ENCODE assay signal across 29 cellular contexts in genomic region chr10:100775866-100776265, GRCh38. TPM values are rescaled to one million over a fixed set of nuclear protein-coding genes. Genes with fewer than 3 reads are reported as not detected.
"Had no signal": no experiment of that assay in that cellular context is flagged by ENCODE, and none has a peak within 500 bp of the region (broad histone marks: within the 10 kb centered on the region; RNA-seq: fewer than 3 reads in every experiment).

No MANE protein-coding gene starts in this region.

- H3K4me1 ChIP-seq: ascending aorta, esophagus muscularis mucosa, foreskin keratinocyte, gastrocnemius medialis had no signal

- H3K27ac ChIP-seq: ascending aorta, brain microvascular endothelial cell, esophagus muscularis mucosa, foreskin keratinocyte, gastrocnemius medialis had no signal

- ATAC-seq: activated naive CD4-positive, alpha-beta T cell treated with anti-CD3 and anti-CD28 coated beads, Interleukin-2, amount 50 U/mL, for 72 hours; activated T-cell treated with anti-CD3 and anti-CD28 coated beads, Interleukin-2, amount 50 U/mL, for 72 hours; effector memory CD8-positive, alpha-beta T cell; foreskin keratinocyte; gastrocnemius medialis had no signal

- H3K4me3 ChIP-seq: ascending aorta, esophagus muscularis mucosa, gastrocnemius medialis had no signal

- H3K36me3 ChIP-seq: ascending aorta, brain microvascular endothelial cell, esophagus muscularis mucosa, gastrocnemius medialis had no signal

- H3K4me1 Mint-ChIP-seq: activated CD4-positive, alpha-beta memory T cell treated with anti-CD3 and anti-CD28 coated beads, Interleukin-2, amount 10 ng/mL, durations not matched to agents 7 days and 5 days; activated CD4-positive, alpha-beta T cell treated with anti-CD3 and anti-CD28 coated beads, Interleukin-2, amount 10 ng/mL, durations not matched to agents 7 days and 5 days; activated naive CD4-positive, alpha-beta T cell treated with anti-CD3 and anti-CD28 coated beads, Interleukin-2, amount 10 ng/mL, durations not matched to agents 7 days and 5 days; activated naive CD8-positive, alpha-beta T cell treated with anti-CD3 and anti-CD28 coated beads, Interleukin-2, amount 10 ng/mL, durations not matched to agents 7 days and 5 days had no signal

- H3K36me3 Mint-ChIP-seq: activated naive CD4-positive, alpha-beta T cell treated with anti-CD3 and anti-CD28 coated beads, Interleukin-2, amount 10 ng/mL, durations not matched to agents 7 days and 5 days; activated naive CD4-positive, alpha-beta T cell treated with anti-CD3 and anti-CD28 coated beads, Interleukin-2, amount 50 U/mL, for 72 hours; activated naive CD8-positive, alpha-beta T cell treated with anti-CD3 and anti-CD28 coated beads, Interleukin-2, amount 10 ng/mL, durations not matched to agents 7 days and 5 days had no signal

- DNase-seq: activated CD4-positive, alpha-beta memory T cell treated with anti-CD3 and anti-CD28 coated beads, Interleukin-2, amount 10 ng/mL, durations not matched to agents 7 days and 5 days; activated CD4-positive, alpha-beta T cell treated with anti-CD3 and anti-CD28 coated beads for 1 hour; activated CD4-positive, alpha-beta T cell treated with anti-CD3 and anti-CD28 coated beads for 4 hours; activated CD4-positive, alpha-beta T cell treated with anti-CD3 and anti-CD28 coated beads, Interleukin-2, amount 10 ng/mL, durations not matched to agents 7 days and 5 days; activated CD4-positive, alpha-beta T cell treated with anti-CD3 and anti-CD28 coated beads, Interleukin-2, amount 50 U/mL, for 4 hours; activated CD8-positive, alpha-beta memory T cell treated with anti-CD3 and anti-CD28 coated beads, Interleukin-2, amount 50 U/mL, for 48 hours; activated gamma-delta T cell; activated naive CD4-positive, alpha-beta T cell; activated naive CD4-positive, alpha-beta T cell treated with anti-CD3 and anti-CD28 coated beads, Interleukin-2, amount 10 ng/mL, durations not matched to agents 7 days and 5 days; activated naive CD8-positive, alpha-beta T cell treated with anti-CD3 and anti-CD28 coated beads, Interleukin-2, amount 10 ng/mL, durations not matched to agents 7 days and 5 days; activated T-cell treated with anti-CD3 and anti-CD28 coated beads for 4 hours; activated T-cell treated with anti-CD3 and anti-CD28 coated beads, Interleukin-2, amount 50 U/mL, for 24 hours; activated T-cell treated with anti-CD3 and anti-CD28 coated beads, Interleukin-2, amount 50 U/mL, for 72 hours; brain microvascular endothelial cell; caudate nucleus; cortex of kidney; dermis blood vessel endothelial cell; effector CD4-positive, alpha-beta T cell; effector memory CD8-positive, alpha-beta T cell; erythroblast; foreskin keratinocyte; gastrocnemius medialis; glutamatergic neuron; T-helper 2 cell had no signal

- H3K9me3 Mint-ChIP-seq: activated CD4-positive, alpha-beta memory T cell treated with anti-CD3 and anti-CD28 coated beads, Interleukin-2, amount 10 ng/mL, durations not matched to agents 7 days and 5 days; activated CD4-positive, alpha-beta T cell treated with anti-CD3 and anti-CD28 coated beads, Interleukin-2, amount 10 ng/mL, durations not matched to agents 7 days and 5 days; activated naive CD4-positive, alpha-beta T cell treated with anti-CD3 and anti-CD28 coated beads, Interleukin-2, amount 10 ng/mL, durations not matched to agents 7 days and 5 days; activated naive CD4-positive, alpha-beta T cell treated with anti-CD3 and anti-CD28 coated beads, Interleukin-2, amount 50 U/mL, for 72 hours; activated naive CD8-positive, alpha-beta T cell treated with anti-CD3 and anti-CD28 coated beads, Interleukin-2, amount 10 ng/mL, durations not matched to agents 7 days and 5 days; activated T-cell treated with anti-CD3 and anti-CD28 coated beads, Interleukin-2, amount 50 U/mL, for 24 hours; activated T-cell treated with anti-CD3 and anti-CD28 coated beads, Interleukin-2, amount 50 U/mL, for 72 hours; effector memory CD8-positive, alpha-beta T cell had no signal

- H3K27ac Mint-ChIP-seq: activated CD4-positive, alpha-beta memory T cell treated with anti-CD3 and anti-CD28 coated beads, Interleukin-2, amount 10 ng/mL, durations not matched to agents 7 days and 5 days; activated CD4-positive, alpha-beta T cell treated with anti-CD3 and anti-CD28 coated beads, Interleukin-2, amount 10 ng/mL, durations not matched to agents 7 days and 5 days; activated naive CD4-positive, alpha-beta T cell treated with anti-CD3 and anti-CD28 coated beads, Interleukin-2, amount 10 ng/mL, durations not matched to agents 7 days and 5 days; activated naive CD4-positive, alpha-beta T cell treated with anti-CD3 and anti-CD28 coated beads, Interleukin-2, amount 50 U/mL, for 72 hours; activated naive CD8-positive, alpha-beta T cell treated with anti-CD3 and anti-CD28 coated beads, Interleukin-2, amount 10 ng/mL, durations not matched to agents 7 days and 5 days; activated T-cell treated with anti-CD3 and anti-CD28 coated beads, Interleukin-2, amount 50 U/mL, for 24 hours; activated T-cell treated with anti-CD3 and anti-CD28 coated beads, Interleukin-2, amount 50 U/mL, for 72 hours; effector memory CD8-positive, alpha-beta T cell had no signal

- H3K9me3 ChIP-seq: ascending aorta, gastrocnemius medialis had no signal

- H3K27me3 ChIP-seq: ascending aorta had no signal

- H3K4me3 Mint-ChIP-seq: activated CD4-positive, alpha-beta memory T cell treated with anti-CD3 and anti-CD28 coated beads, Interleukin-2, amount 10 ng/mL, durations not matched to agents 7 days and 5 days; activated CD4-positive, alpha-beta T cell treated with anti-CD3 and anti-CD28 coated beads, Interleukin-2, amount 10 ng/mL, durations not matched to agents 7 days and 5 days; activated naive CD4-positive, alpha-beta T cell treated with anti-CD3 and anti-CD28 coated beads, Interleukin-2, amount 10 ng/mL, durations not matched to agents 7 days and 5 days; activated naive CD8-positive, alpha-beta T cell treated with anti-CD3 and anti-CD28 coated beads, Interleukin-2, amount 10 ng/mL, durations not matched to agents 7 days and 5 days; activated T-cell treated with anti-CD3 and anti-CD28 coated beads, Interleukin-2, amount 50 U/mL, for 24 hours; activated T-cell treated with anti-CD3 and anti-CD28 coated beads, Interleukin-2, amount 50 U/mL, for 72 hours; effector memory CD8-positive, alpha-beta T cell had no signal

RNA-seq across cellular contexts. Expression of gene PAX2, which starts 30.5 kb away (rescaled TPM):
- total RNA-seq: activated CD4-positive, alpha-beta memory T cell treated with anti-CD3 and anti-CD28 coated beads, Interleukin-2, amount 10 ng/mL, durations not matched to agents 7 days and 5 days; activated CD4-positive, alpha-beta T cell treated with anti-CD3 and anti-CD28 coated beads, Interleukin-2, amount 10 ng/mL, durations not matched to agents 7 days and 5 days; activated naive CD4-positive, alpha-beta T cell treated with anti-CD3 and anti-CD28 coated beads, Interleukin-2, amount 50 U/mL, for 72 hours; activated naive CD8-positive, alpha-beta T cell treated with anti-CD3 and anti-CD28 coated beads, Interleukin-2, amount 10 ng/mL, durations not matched to agents 7 days and 5 days; ascending aorta; bronchial epithelial cell; esophagus muscularis mucosa; foreskin keratinocyte; gastrocnemius medialis; T-helper 1 cell treated with Interleukin-12 subunit alpha and Interleukin-12 subunit beta and Interleukin-4 antibody, amounts not matched to agents 30 ng/mL and 1 ng/mL, for 36 hours had no signal
- polyA plus RNA-seq: foreskin keratinocyte had no signal
